In genomic region chr17:44581868-44582267, GRCh38 we compare ENCODE assay signal across 12 cellular contexts. TPM values are rescaled to one million over a fixed set of nuclear protein-coding genes. Genes with fewer than 3 reads are reported as not detected.
A peak's percentile ranks its signal among the peaks of the same experiment; 100 is the strongest.
DNase-seq lines count a peak whose midpoint lies in the region; ATAC-seq and TF ChIP-seq lines count a peak whose summit lies in the region.
"Had no signal": no experiment of that assay in that cellular context is flagged by ENCODE, and none has a peak within 500 bp of the region (broad histone marks: within the 10 kb centered on the region; RNA-seq: fewer than 3 reads in every experiment).

No MANE protein-coding gene starts in this region.

- BruUV-seq in Panc1 (replicated peaks; lab: Mats Ljungman, UMichigan), result no TSS peak

- CTCF ChIA-PET in Panc1 (lab: Charles Lee), result no interaction called here

- DNase-seq in Panc1 (ENCODE audit: low read depth, low spot score) (no peak), fibroblast of the aortic adventitia (ENCODE audit: low read depth) (no peak), pons (ENCODE audit: low spot score) (no peak), Peyer's patch (no peak)
- no peak for DNase-seq in stimulated activated naive CD4-positive, alpha-beta T cell treated with Interleukin-2 at 50 U/mL for 16 hours (lab: John Stamatoyannopoulos, UW)
- DNase-seq: cortex of kidney; stimulated activated CD4-positive, alpha-beta T cell treated with anti-CD3 and anti-CD28 coated beads, Interleukin-1b, Interleukin-23, amount 100 ng/mL, for 48 hours; T-helper 2 cell; testis had no signal

- no peaks in the 10 kb centered on the region for H3K36me3 ChIP-seq in BLaER1
- H3K36me3 ChIP-seq in Panc1 (ENCODE audit: control insufficient read depth, insufficient read depth, low read length), result no peaks in the 10 kb centered on the region
- H3K36me3 ChIP-seq in Peyer's patch, result no peaks in the 10 kb centered on the region

- in situ Hi-C loops in Panc1 (cut with HindIII; ENCODE audit: low pct_unique_long_range_greater_than_20kb, low sequenced_read_pairs), result no loop called here

- H3K9ac ChIP-seq in BLaER1, result no peak overlapping the region

- H3K4me1 ChIP-seq in BLaER1 (peaks cover 65% of the 10 kb centered on the region), Panc1 (ENCODE audit: control insufficient read depth, insufficient read depth, low read length) (peaks cover 15% of the 10 kb centered on the region), Peyer's patch (no peaks in the 10 kb centered on the region)

- intact Hi-C loops in Panc1 (cut with micrococcal nuclease; ENCODE audit: unreplicated experiment), result no loop called here

- no peak overlapping the region for H3K4me3 ChIP-seq in BLaER1
- H3K4me3 ChIP-seq in GM12875 (ENCODE audit: low read depth, low read length), result no peak overlapping the region
- no peak overlapping the region for H3K4me3 ChIP-seq in Panc1 (ENCODE audit: low read depth in 2 of 2, low read length in 2 of 2)
- H3K4me3 ChIP-seq in fibroblast of the aortic adventitia (ENCODE audit: low read depth, low read length), result no peak overlapping the region
- no peak overlapping the region for H3K4me3 ChIP-seq in Peyer's patch
- H3K4me3 ChIP-seq: testis had no signal

- TF ChIP-seq POLR2A in Peyer's patch (IDR thresholded peaks at IDR 0.05), result no peak

- ATAC-seq in Panc1 (peak; percentile 60; the same call in 1 of the 2 replicates), GM19328 (IDR thresholded peaks at IDR 0.05; ENCODE audit: unreplicated experiment) (no peak)

- H3K27ac ChIP-seq in BLaER1, result no peak overlapping the region
- H3K27ac ChIP-seq in Panc1 (ENCODE audit: low read length), result no peak overlapping the region
- H3K27ac ChIP-seq in Peyer's patch, result no peak overlapping the region
- H3K27ac ChIP-seq: testis had no signal

- no peaks in the 10 kb centered on the region for H3K27me3 ChIP-seq in BLaER1
- H3K27me3 ChIP-seq in Panc1 (ENCODE audit: control insufficient read depth, insufficient read depth, low read length), result no peaks in the 10 kb centered on the region
- no peaks in the 10 kb centered on the region for H3K27me3 ChIP-seq in Peyer's patch
- H3K27me3 ChIP-seq: testis had no signal

- peak overlapping the region; percentile 45 for H3K4me2 ChIP-seq in BLaER1

- H3K9me3 ChIP-seq in BLaER1 (no peaks in the 10 kb centered on the region), Panc1 (ENCODE audit: control insufficient read depth, insufficient read depth, low read depth, low read length) (no peaks in the 10 kb centered on the region), Peyer's patch (no peaks in the 10 kb centered on the region)
- H3K9me3 ChIP-seq: testis had no signal

- POLR2A ChIA-PET in Panc1 (lab: Charles Lee), result no interaction called here

- TF ChIP-seq CTCF in GM12875 (IDR thresholded peaks at IDR 0.05; ENCODE audit: borderline replicate concordance, insufficient read depth, low read depth, low read length) (peak; percentile 41; the same call in 1 of the 2 replicates), Panc1 (IDR thresholded peaks at IDR 0.05) (peak; percentile 57; the same call in 1 of the 2 replicates), fibroblast of the aortic adventitia (IDR thresholded peaks at IDR 0.05; ENCODE audit: insufficient read depth, low read length) (peak; percentile 39), Peyer's patch (IDR thresholded peaks at IDR 0.05) (no peak)

- no peaks in the 10 kb centered on the region for H4K20me1 ChIP-seq in BLaER1

RNA-seq across cellular contexts. Expression of gene FZD2, which starts 24.6 kb away (rescaled TPM):
- 35.4 TPM for total RNA-seq in Panc1 (2021; ENCODE audit: unreplicated experiment)
- polyA plus RNA-seq in Panc1 (2012; ENCODE audit: insufficient read length), result 54.3 TPM
- total RNA-seq in fibroblast of the aortic adventitia (ENCODE audit: low replicate concordance), result 1.8 and 16.4 TPM in 2 replicates
- 1 to 10 TPM in 1 of 4 donors, under 1 TPM in 1, not detected in 2; 0.54 to 2.1 TPM for total RNA-seq in Peyer's patch

Comparison
In these comparisons a context has a peak if more than half of its experiments do, and no peak if none do; other contexts are left out.
1. CTCF ChIP-seq: peak in GM12875 (single experiment), Panc1 (single experiment) and fibroblast of the aortic adventitia (single experiment); none in Peyer's patch (0 of 6).